28 cellular contexts compared by ENCODE assay signal in the genomic region with DNA sequence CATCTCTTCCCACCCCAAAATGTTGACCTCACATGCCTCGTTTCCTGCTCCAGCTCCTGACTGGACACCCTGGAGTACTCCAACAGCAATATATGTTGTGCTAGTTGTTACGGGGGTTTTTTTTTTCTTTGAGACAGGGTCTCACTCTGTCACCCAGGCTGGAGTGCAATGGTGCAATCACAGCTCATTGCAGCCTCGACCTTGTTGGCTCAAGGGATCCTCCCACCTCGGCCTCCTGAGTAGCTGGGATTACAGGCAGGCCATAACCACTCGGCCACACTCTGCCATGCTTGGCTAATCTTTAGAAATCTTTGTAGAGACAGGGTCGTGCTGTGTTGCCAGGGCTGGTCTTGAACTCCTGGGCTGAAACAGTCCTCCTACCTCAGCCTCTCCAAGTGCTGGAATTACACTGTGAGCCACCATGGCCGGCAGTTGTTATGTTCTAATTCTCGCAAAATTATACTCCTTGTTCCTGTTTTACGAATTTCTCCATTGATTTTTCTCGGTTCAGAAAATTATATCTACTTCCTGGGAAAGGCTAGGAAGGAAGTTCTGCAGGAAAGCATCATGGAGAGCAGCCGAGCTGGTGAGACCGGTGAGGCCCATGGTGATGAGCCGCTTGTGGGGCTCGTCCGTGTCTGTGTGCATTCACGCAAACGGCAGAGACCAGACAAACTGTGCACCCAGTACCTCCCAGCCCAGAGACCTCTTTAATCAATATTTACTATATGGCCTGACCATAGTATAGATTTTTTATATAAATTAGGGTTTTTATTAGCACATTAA.
"Had no signal": no experiment of that assay in that cellular context is flagged by ENCODE, and none has a peak within 500 bp of the region (broad histone marks: within the 10 kb centered on the region; RNA-seq: fewer than 3 reads in every experiment).

No MANE protein-coding gene starts in this region.

- H3K4me3 Mint-ChIP-seq: effector memory CD8-positive, alpha-beta T cell; memory B cell; natural killer cell treated with Interleukin-12 subunit alpha and Interleukin-12 subunit beta and Interleukin-15 and Interleukin-18, amount 100 ng/mL, for 72 hours; neural crest cell; stimulated activated memory B cell treated with anti-CD40 and anti-IgM and Interleukin-4, amounts not matched to agents 10 μg/mL and 1 μg/mL and 100 μg/mL, for 72 hours; type B pancreatic cell had no signal

- H3K9me3 Mint-ChIP-seq: effector memory CD8-positive, alpha-beta T cell; natural killer cell treated with Interleukin-12 subunit alpha and Interleukin-12 subunit beta and Interleukin-15 and Interleukin-18, amount 100 ng/mL, for 72 hours; neural crest cell; type B pancreatic cell had no signal

- H3K4me1 Mint-ChIP-seq: memory B cell, naive B cell had no signal

- H3K4me1 ChIP-seq: parathyroid adenoma, testis had no signal

- H3K27me3 ChIP-seq: testis had no signal

- H3K9ac ChIP-seq: parathyroid adenoma had no signal

- H2AFZ ChIP-seq: parathyroid adenoma had no signal

- H3K36me3 Mint-ChIP-seq: memory B cell; naive B cell; natural killer cell treated with Interleukin-12 subunit alpha and Interleukin-12 subunit beta and Interleukin-15 and Interleukin-18, amount 100 ng/mL, for 72 hours; stimulated activated memory B cell treated with anti-CD40 and anti-IgM and Interleukin-4, amounts not matched to agents 10 μg/mL and 1 μg/mL and 100 μg/mL, for 72 hours; type B pancreatic cell had no signal

- H3K27me3 Mint-ChIP-seq: natural killer cell treated with Interleukin-12 subunit alpha and Interleukin-12 subunit beta and Interleukin-15 and Interleukin-18, amount 100 ng/mL, for 72 hours; progenitor cell of endocrine pancreas; type B pancreatic cell had no signal

- H3K4me3 ChIP-seq: esophagus squamous epithelium, heart right ventricle, lung, sigmoid colon, testis, tibial artery had no signal

- H3K79me2 ChIP-seq: parathyroid adenoma had no signal

- DNase-seq: cortex of kidney; effector memory CD8-positive, alpha-beta T cell; erythroblast; esophagus squamous epithelium; foreskin melanocyte; glutamatergic neuron; heart right ventricle; hippocampal formation; left ventricle myocardium superior; naive B cell; sigmoid colon; stimulated activated CD4-positive, alpha-beta T cell treated with anti-CD3 and anti-CD28 coated beads, Interleukin-4, amount 100 ng/mL, for 4 hours; stimulated activated naive CD8-positive, alpha-beta T cell treated with anti-CD3 and anti-CD28 coated beads, Interleukin-15, Interleukin-2, amounts not matched to agents 100 U/mL and 50 U/mL, for 24 hours; substantia nigra; testis; tibial artery had no signal

- H3K36me3 ChIP-seq: esophagus squamous epithelium, heart right ventricle, neutrophil, sigmoid colon, tibial artery had no signal

- H3K9me3 ChIP-seq: esophagus squamous epithelium, neutrophil, sigmoid colon, testis had no signal

- ATAC-seq: effector memory CD8-positive, alpha-beta T cell; heart right ventricle; left ventricle myocardium superior; natural killer cell treated with Interleukin-12 subunit alpha and Interleukin-12 subunit beta and Interleukin-15 and Interleukin-18, amount 100 ng/mL, for 72 hours; stimulated activated memory B cell treated with anti-CD40 and anti-IgM and Interleukin-4, amounts not matched to agents 10 μg/mL and 1 μg/mL and 100 μg/mL, for 72 hours; stimulated activated naive CD8-positive, alpha-beta T cell treated with anti-CD3 and anti-CD28 coated beads, Interleukin-15, Interleukin-2, amounts not matched to agents 100 U/mL and 50 U/mL, for 24 hours had no signal

- H3K27ac ChIP-seq: heart right ventricle, neutrophil, parathyroid adenoma, sigmoid colon, testis, tibial artery had no signal

- FAIRE-seq: endometrium, keratinocyte, urothelium cell line had no signal

- H3K27ac Mint-ChIP-seq: effector memory CD8-positive, alpha-beta T cell; memory B cell; natural killer cell treated with Interleukin-12 subunit alpha and Interleukin-12 subunit beta and Interleukin-15 and Interleukin-18, amount 100 ng/mL, for 72 hours; progenitor cell of endocrine pancreas; stimulated activated memory B cell treated with anti-CD40 and anti-IgM and Interleukin-4, amounts not matched to agents 10 μg/mL and 1 μg/mL and 100 μg/mL, for 72 hours; type B pancreatic cell had no signal
